Comparison of ENCODE assay signal across 8 cellular contexts in genomic region chr1:26743426-26744059, GRCh38. TPM values are rescaled to one million over a fixed set of nuclear protein-coding genes. Genes with fewer than 3 reads are reported as not detected.
DNase-seq lines count a peak whose midpoint lies in the region; ATAC-seq and TF ChIP-seq lines count a peak whose summit lies in the region.

No MANE protein-coding gene starts in this region.

- peak; percentile 8 for ATAC-seq in HG03575 (IDR thresholded peaks at IDR 0.05; ENCODE audit: extremely low read depth, insufficient number of reproducible peaks, low FRiP score, unreplicated experiment)
- ATAC-seq in central memory CD8-positive, alpha-beta T cell (replicated peaks; ENCODE audit: extremely low read depth, poor library complexity, severe bottlenecking): no peak
- no peak for ATAC-seq in psoas muscle

- H3K4me1 ChIP-seq in DOHH2 (ENCODE audit: control insufficient read depth, low read length) (peaks cover 67% of the 10 kb centered on the region), psoas muscle (peaks cover 40% of the 10 kb centered on the region), PC-9 (replicated peaks; ENCODE audit: insufficient read depth) (no peaks in the 10 kb centered on the region)

- H3K9me3 ChIP-seq in DOHH2 (ENCODE audit: control insufficient read depth, insufficient read depth, low read length): no peaks in the 10 kb centered on the region
- H3K9me3 ChIP-seq in psoas muscle: no peaks in the 10 kb centered on the region
- no peaks in the 10 kb centered on the region for H3K9me3 ChIP-seq in PC-9 (ENCODE audit: insufficient read depth, low read depth)

- H3K27me3 ChIP-seq in DOHH2 (ENCODE audit: control insufficient read depth, low read length): no peaks in the 10 kb centered on the region
- no peaks in the 10 kb centered on the region for H3K27me3 ChIP-seq in psoas muscle (ENCODE audit: insufficient read depth in 3 of 3, low read length in 2 of 3)
- no peaks in the 10 kb centered on the region for H3K27me3 ChIP-seq in PC-9 (ENCODE audit: insufficient read depth, low read depth)

- intact Hi-C loops in psoas muscle (cut with DNase I): loop anchor here in 1 of 2 donors (5.0 kb wide), 1 partner anchor 44 kb away; the partner anchor contains the start of gene PIGV
- intact Hi-C loops in PC-9 (cut with micrococcal nuclease; ENCODE audit: unreplicated experiment): no loop called here
- intact Hi-C loops in posterior cingulate gyrus (cut with DNase I): loop anchor here (10.0 kb wide), 1 partner anchor 49 kb away; the partner anchor contains the start of gene ARID1A

- H3F3A ChIP-seq in DOHH2 (ENCODE audit: control insufficient read depth, insufficient read depth): peaks cover 45% of the 10 kb centered on the region
- H3F3A ChIP-seq in PC-9 (ENCODE audit: insufficient read depth, low read depth): no peaks in the 10 kb centered on the region

- H3K9me2 ChIP-seq in DOHH2 (replicated peaks; ENCODE audit: control insufficient read depth, low read length) (no peaks in the 10 kb centered on the region), PC-9 (ENCODE audit: insufficient read depth) (no peaks in the 10 kb centered on the region)

- TF ChIP-seq CTCF in DOHH2 (IDR thresholded peaks at IDR 0.05; ENCODE audit: low read depth, low read length, poor library complexity, severe bottlenecking) (no peak), psoas muscle (IDR thresholded peaks at IDR 0.05) (no peak), PC-9 (conservative IDR thresholded peaks at IDR 0.05) (no peak)

- CTCF ChIA-PET in PC-9 (lab: Charles Lee): no interaction called here

- peaks cover 67% of the 10 kb centered on the region for H3K4me1 Mint-ChIP-seq in central memory CD8-positive, alpha-beta T cell

- peaks cover 95% of the 10 kb centered on the region for H3K36me3 ChIP-seq in DOHH2 (ENCODE audit: control insufficient read depth, low read length)
- peaks cover 0 to 56% of the 10 kb centered on the region in 2 donors for H3K36me3 ChIP-seq in psoas muscle (ENCODE audit: insufficient read depth in 1 of 2, low read depth in 1 of 2)
- peaks cover 6% of the 10 kb centered on the region for H3K36me3 ChIP-seq in PC-9 (ENCODE audit: low read depth)

- peaks cover 30% of the 10 kb centered on the region for H3K36me3 Mint-ChIP-seq in central memory CD8-positive, alpha-beta T cell (ENCODE audit: insufficient read depth)

- H3K4me2 ChIP-seq in DOHH2 (ENCODE audit: low read length) (peak overlapping the region; percentile 89), PC-9 (no peak overlapping the region)

- WGBS in psoas muscle, 3 donors: 82 to 87% (median 85%) methylated on average over 8 of the region's 8 CpGs

- DNase-seq in central memory CD8-positive, alpha-beta T cell (ENCODE audit: low spot score in 2 of 2): no peak
- no peak for DNase-seq in psoas muscle
- DNase-seq in NCI-H1092 treated with DMSO at 0.1 percent for 48 hours (lab: John Stamatoyannopoulos, UW): no peak
- DNase-seq in midbrain (lab: John Stamatoyannopoulos, UW): no peak
- DNase-seq in PC-9: no peak
- no peak for DNase-seq in posterior cingulate gyrus

- H3K27ac Mint-ChIP-seq in central memory CD8-positive, alpha-beta T cell (ENCODE audit: low read depth): peak overlapping the region; percentile 54

- peaks cover 93% of the 10 kb centered on the region for H3K79me2 ChIP-seq in DOHH2 (ENCODE audit: control insufficient read depth, low read length)
- H3K79me2 ChIP-seq in PC-9 (ENCODE audit: low read depth): no peaks in the 10 kb centered on the region; the same call in 1 of the 2 replicates

- POLR2A ChIA-PET in PC-9 (lab: Charles Lee; ENCODE audit: unreplicated experiment): no interaction called here

- H4K20me1 ChIP-seq in DOHH2 (ENCODE audit: control insufficient read depth, insufficient read depth, low read depth, low read length) (no peaks in the 10 kb centered on the region), PC-9 (ENCODE audit: insufficient read depth) (no peaks in the 10 kb centered on the region)

- H3K27me3 Mint-ChIP-seq in central memory CD8-positive, alpha-beta T cell: no peaks in the 10 kb centered on the region

- BruUV-seq in PC-9 (replicated peaks; lab: Mats Ljungman, UMichigan): no TSS peak

- H3K9me3 Mint-ChIP-seq in central memory CD8-positive, alpha-beta T cell: no peaks in the 10 kb centered on the region

- peak overlapping the region; percentile 61 for H3K4me3 Mint-ChIP-seq in central memory CD8-positive, alpha-beta T cell

- H3K27ac ChIP-seq in DOHH2 (ENCODE audit: low read depth, low read length) (peak overlapping the region; percentile 93), psoas muscle (peak overlapping the region; percentile 67), PC-9 (no peak overlapping the region)

- peak overlapping the region; percentile 69 for H3K4me3 ChIP-seq in DOHH2 (ENCODE audit: low read length)
- no peak overlapping the region for H3K4me3 ChIP-seq in psoas muscle
- no peak overlapping the region for H3K4me3 ChIP-seq in PC-9

- H2AFZ ChIP-seq in PC-9: no peak overlapping the region

RNA-seq across cellular contexts. Expression of gene PIGV, which starts 44.2 kb away (rescaled TPM):
- total RNA-seq in psoas muscle: 1 to 10 TPM; 4.2 to 7.4 (median 5.5) TPM
- polyA plus RNA-seq in psoas muscle: 1 to 10 TPM; 2.5 to 5.5 (median 3.4) TPM
- 30.8 and 31.9 TPM in 2 replicates for total RNA-seq in PC-9 (2021)

RNA-seq across cellular contexts. Expression of gene ARID1A, which starts 47.7 kb away (rescaled TPM):
- total RNA-seq in psoas muscle (10 to 100 TPM; 32.2 to 44.4 (median 39.6) TPM), PC-9 (2021) (44.8 and 60.5 TPM in 2 replicates)
- polyA plus RNA-seq in psoas muscle: 10 to 100 TPM in 2 of 3 donors, 1 to 10 TPM in 1; 8.8 to 20.8 (median 12.9) TPM
